19 cellular contexts compared by ENCODE assay signal in genomic region chr3:83034806-83035703, GRCh38.
"Had no signal": no experiment of that assay in that cellular context is flagged by ENCODE, and none has a peak within 500 bp of the region (broad histone marks: within the 10 kb centered on the region; RNA-seq: fewer than 3 reads in every experiment).

No MANE protein-coding gene starts in this region.

- H3K4me3 ChIP-seq: ascending aorta, sigmoid colon, testis had no signal

- FAIRE-seq: bronchial epithelial cell, endometrium, islet of Langerhans, urothelium cell line had no signal

- DNase-seq: activated CD4-positive, alpha-beta T cell treated with anti-CD3 and anti-CD28 coated beads, Interleukin-2, amount 50 U/mL, for 48 hours; activated CD4-positive, CD25-positive, alpha-beta regulatory T cell treated with anti-CD3 and anti-CD28 coated beads, Interleukin-2, amount 50 U/mL, for 72 hours; activated CD8-positive, alpha-beta memory T cell treated with anti-CD3 and anti-CD28 coated beads, Interleukin-2, amount 10 ng/mL, durations not matched to agents 7 days and 5 days; activated T-cell treated with anti-CD3 and anti-CD28 coated beads, Interleukin-2, amount 50 U/mL, for 48 hours; naive thymus-derived CD8-positive, alpha-beta T cell; sigmoid colon; stimulated activated CD4-positive, alpha-beta T cell treated with anti-CD3 and anti-CD28 coated beads, Interleukin-2, amount 100 ng/mL, for 48 hours; stimulated activated CD8-positive, alpha-beta memory T cell treated with anti-CD3 and anti-CD28 coated beads, Interleukin-4, amount 100 ng/mL, for 48 hours; stimulated activated naive CD8-positive, alpha-beta T cell treated with anti-CD3 and anti-CD28 coated beads, Interleukin-15, amount 100 ng/mL, for 72 hours; SW 1271; testis had no signal

- H3K9me3 ChIP-seq: ascending aorta, sigmoid colon, testis had no signal

- H3K36me3 ChIP-seq: ascending aorta, sigmoid colon had no signal

- H3K27ac ChIP-seq: ascending aorta, sigmoid colon, testis had no signal

- H3K4me1 ChIP-seq: ascending aorta, sigmoid colon, testis had no signal

- H3K27me3 ChIP-seq: ascending aorta, sigmoid colon, testis had no signal

- ATAC-seq: activated CD8-positive, alpha-beta memory T cell treated with anti-CD3 and anti-CD28 coated beads, Interleukin-2, amount 10 ng/mL, durations not matched to agents 7 days and 5 days; esophagus mucosa; naive thymus-derived CD8-positive, alpha-beta T cell; stimulated activated naive CD8-positive, alpha-beta T cell treated with anti-CD3 and anti-CD28 coated beads, Interleukin-15, amount 100 ng/mL, for 72 hours had no signal

- H3K4me1 Mint-ChIP-seq: activated CD8-positive, alpha-beta memory T cell treated with anti-CD3 and anti-CD28 coated beads, Interleukin-2, amount 10 ng/mL, durations not matched to agents 7 days and 5 days; naive thymus-derived CD8-positive, alpha-beta T cell; stimulated activated naive CD8-positive, alpha-beta T cell treated with anti-CD3 and anti-CD28 coated beads, Interleukin-15, amount 100 ng/mL, for 72 hours had no signal

- H3K36me3 Mint-ChIP-seq: activated CD8-positive, alpha-beta memory T cell treated with anti-CD3 and anti-CD28 coated beads, Interleukin-2, amount 10 ng/mL, durations not matched to agents 7 days and 5 days; naive thymus-derived CD8-positive, alpha-beta T cell had no signal

- H3K4me3 Mint-ChIP-seq: activated CD8-positive, alpha-beta memory T cell treated with anti-CD3 and anti-CD28 coated beads, Interleukin-2, amount 10 ng/mL, durations not matched to agents 7 days and 5 days; naive thymus-derived CD8-positive, alpha-beta T cell; stimulated activated naive CD8-positive, alpha-beta T cell treated with anti-CD3 and anti-CD28 coated beads, Interleukin-15, amount 100 ng/mL, for 72 hours; T-helper 2 cell treated with Interferon-gamma antibody and Interleukin-4, amounts not matched to agents 5 μg/mL and 100 μg/mL, for 36 hours had no signal

- H3K27me3 Mint-ChIP-seq: activated CD8-positive, alpha-beta memory T cell treated with anti-CD3 and anti-CD28 coated beads, Interleukin-2, amount 10 ng/mL, durations not matched to agents 7 days and 5 days; naive thymus-derived CD8-positive, alpha-beta T cell; progenitor cell of endocrine pancreas; stimulated activated naive CD8-positive, alpha-beta T cell treated with anti-CD3 and anti-CD28 coated beads, Interleukin-15, amount 100 ng/mL, for 72 hours had no signal

- H3K27ac Mint-ChIP-seq: activated CD8-positive, alpha-beta memory T cell treated with anti-CD3 and anti-CD28 coated beads, Interleukin-2, amount 10 ng/mL, durations not matched to agents 7 days and 5 days; naive thymus-derived CD8-positive, alpha-beta T cell; progenitor cell of endocrine pancreas; stimulated activated naive CD8-positive, alpha-beta T cell treated with anti-CD3 and anti-CD28 coated beads, Interleukin-15, amount 100 ng/mL, for 72 hours; T-helper 2 cell treated with Interferon-gamma antibody and Interleukin-4, amounts not matched to agents 5 μg/mL and 100 μg/mL, for 36 hours had no signal
